ENCODE assay signal across 2 cellular contexts in genomic region chr17:81068411-81068810, GRCh38.
TF ChIP-seq lines count a peak whose summit lies in the region.

No MANE protein-coding gene starts in this region.

TF ChIP-seq in liver, 16 proteins besides CTCF, POLR2A, EP300 and RAD21:
- TF ChIP-seq ZBTB33 (IDR thresholded peaks at IDR 0.05) (no peak), ATF3 (IDR thresholded peaks at IDR 0.05) (no peak), RXRA (IDR thresholded peaks at IDR 0.05) (no peak), TAF1 (conservative IDR thresholded peaks at IDR 0.05) (no peak), EGR1 (IDR thresholded peaks at IDR 0.05; ENCODE audit: low read depth in 2 of 2) (no peak), YY1 (IDR thresholded peaks at IDR 0.05) (no peak), REST (IDR thresholded peaks at IDR 0.05) (no peak), HNF4A (conservative IDR thresholded peaks at IDR 0.05) (no peak), MAX (IDR thresholded peaks at IDR 0.05) (no peak), JUND (IDR thresholded peaks at IDR 0.05) (no peak), FOXA2 (IDR thresholded peaks at IDR 0.05) (no peak), GABPA (IDR thresholded peaks at IDR 0.05 in 1 of 2, conservative IDR thresholded peaks at IDR 0.05 in 1 of 2) (no peak), FOXA1 (IDR thresholded peaks at IDR 0.05) (no peak), HNF4G (IDR thresholded peaks at IDR 0.05) (no peak)

TF ChIP-seq in HepG2, 621 proteins besides CTCF, POLR2A, EP300 and RAD21:
- TF ChIP-seq KMT2A (CRISPR knock-in tag; IDR thresholded peaks at IDR 0.05) (no peak), ZNF547 (CRISPR knock-in tag; IDR thresholded peaks at IDR 0.05) (no peak), HOXA9 (CRISPR knock-in tag; IDR thresholded peaks at IDR 0.05; ENCODE audit: borderline replicate concordance) (no peak), SMC3 (IDR thresholded peaks at IDR 0.05; ENCODE audit: low read length) (no peak), CAMTA2 (CRISPR knock-in tag; IDR thresholded peaks at IDR 0.05; ENCODE audit: borderline replicate concordance) (no peak), ZNF710 (CRISPR knock-in tag; IDR thresholded peaks at IDR 0.05; ENCODE audit: borderline replicate concordance) (no peak), ZHX2 (IDR thresholded peaks at IDR 0.05; ENCODE audit: low read depth) (no peak), ZHX2 (CRISPR knock-in tag; IDR thresholded peaks at IDR 0.05; ENCODE audit: borderline replicate concordance) (no peak), NCOA2 (CRISPR knock-in tag; IDR thresholded peaks at IDR 0.05) (no peak)
